27 cellular contexts compared by ENCODE assay signal in genomic region chr1:32363713-32364112, GRCh38. TPM values are rescaled to one million over a fixed set of nuclear protein-coding genes. Genes with fewer than 3 reads are reported as not detected.
"Had no signal": no experiment of that assay in that cellular context is flagged by ENCODE, and none has a peak within 500 bp of the region (broad histone marks: within the 10 kb centered on the region; RNA-seq: fewer than 3 reads in every experiment).

No MANE protein-coding gene starts in this region.

- H3K9me3 Mint-ChIP-seq: activated CD8-positive, alpha-beta T cell treated with anti-CD3 and anti-CD28 coated beads for 36 hours; activated T-helper 17 cell treated with anti-CD3 and anti-CD28 coated beads, Interleukin-2, amount 50 U/mL, for 72 hours; endodermal cell; neural crest cell; stimulated activated naive CD8-positive, alpha-beta T cell treated with anti-CD3 and anti-CD28 coated beads, Interleukin-15, Interleukin-2, amounts not matched to agents 100 ng/mL and 50 ng/mL, for 24 hours had no signal

- ATAC-seq: activated CD8-positive, alpha-beta T cell treated with anti-CD3 and anti-CD28 coated beads for 36 hours; activated T-helper 17 cell treated with anti-CD3 and anti-CD28 coated beads, Interleukin-2, amount 50 U/mL, for 72 hours; foreskin keratinocyte had no signal

- H3K4me3 Mint-ChIP-seq: activated CD8-positive, alpha-beta T cell treated with anti-CD3 and anti-CD28 coated beads for 36 hours; activated T-helper 17 cell treated with anti-CD3 and anti-CD28 coated beads, Interleukin-2, amount 50 U/mL, for 72 hours; endodermal cell; stimulated activated naive CD8-positive, alpha-beta T cell treated with anti-CD3 and anti-CD28 coated beads, Interleukin-15, Interleukin-2, amounts not matched to agents 100 ng/mL and 50 ng/mL, for 24 hours had no signal

- H3K27me3 ChIP-seq: brain microvascular endothelial cell, colonic mucosa, right atrium auricular region, transverse colon, vagina had no signal

- H3K27me3 Mint-ChIP-seq: activated CD8-positive, alpha-beta T cell treated with anti-CD3 and anti-CD28 coated beads for 36 hours; stimulated activated naive CD8-positive, alpha-beta T cell treated with anti-CD3 and anti-CD28 coated beads, Interleukin-15, Interleukin-2, amounts not matched to agents 100 ng/mL and 50 ng/mL, for 24 hours had no signal

- DNase-seq: activated CD4-positive, alpha-beta T cell treated with anti-CD3 and anti-CD28 coated beads for 48 hours; activated CD4-positive, CD25-positive, alpha-beta regulatory T cell; activated CD8-positive, alpha-beta T cell treated with anti-CD3 and anti-CD28 coated beads for 36 hours; activated naive CD4-positive, alpha-beta T cell treated with Interleukin-2 at 50 U/mL for 16 hours; activated T-cell treated with anti-CD3 and anti-CD28 coated beads, Interleukin-2, amount 50 U/mL, for 1 hour; aorta; brain microvascular endothelial cell; central memory CD4-positive, alpha-beta T cell; colonic mucosa; foreskin keratinocyte; hypothalamus; islet precursor cell; stimulated activated CD4-positive, alpha-beta T cell treated with anti-CD3 and anti-CD28 coated beads, Interleukin-15, amount 100 ng/mL, for 24 hours; stimulated activated CD4-positive, alpha-beta T cell treated with anti-CD3 and anti-CD28 coated beads, Interleukin-2, amount 100 ng/mL, for 48 hours; T-helper 9 cell; transverse colon had no signal

- H3K9me3 ChIP-seq: colonic mucosa, right atrium auricular region, transverse colon, vagina had no signal

- H3K27ac ChIP-seq: brain microvascular endothelial cell, colonic mucosa, foreskin keratinocyte, right atrium auricular region, skin epidermis, transverse colon, vagina had no signal

- H3K27ac Mint-ChIP-seq: activated CD8-positive, alpha-beta T cell treated with anti-CD3 and anti-CD28 coated beads for 36 hours; activated T-helper 17 cell treated with anti-CD3 and anti-CD28 coated beads, Interleukin-2, amount 50 U/mL, for 72 hours; endodermal cell; progenitor cell of endocrine pancreas; stimulated activated naive CD8-positive, alpha-beta T cell treated with anti-CD3 and anti-CD28 coated beads, Interleukin-15, Interleukin-2, amounts not matched to agents 100 ng/mL and 50 ng/mL, for 24 hours had no signal

- H3K4me1 ChIP-seq: foreskin keratinocyte had no signal

- H3K4me3 ChIP-seq: colonic mucosa, right atrium auricular region, skin epidermis, transverse colon, vagina had no signal

RNA-seq across cellular contexts. Expression of gene TSSK3, which starts 1.4 kb away (rescaled TPM):
- total RNA-seq: epithelial cell of proximal tubule, foreskin keratinocyte, lung microvascular endothelial cell, mononuclear cell, vagina had no signal
- polyA plus RNA-seq: foreskin keratinocyte had no signal
